Comparison of ENCODE assay signal across 8 cellular contexts in the genomic region with DNA sequence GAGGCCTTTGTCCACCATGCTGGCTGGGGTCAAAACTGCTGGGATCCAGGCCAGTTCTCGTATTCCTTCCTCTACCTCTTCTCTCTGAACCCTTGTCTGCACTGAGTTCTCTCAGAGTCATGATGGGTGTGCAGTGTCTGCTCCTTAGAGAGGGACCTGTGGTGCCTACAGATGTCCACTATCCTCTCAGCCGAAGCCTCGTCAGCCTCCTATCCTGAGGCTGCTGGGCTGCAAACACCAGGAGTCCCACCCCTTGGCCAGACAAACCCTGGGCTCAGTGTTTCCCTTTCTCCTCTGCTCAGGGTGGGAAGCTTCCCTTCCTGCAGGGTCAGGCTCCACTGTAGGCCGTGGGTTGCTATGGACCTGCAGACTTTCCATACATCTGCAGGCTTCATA. TPM values are rescaled to one million over a fixed set of nuclear protein-coding genes. Genes with fewer than 3 reads are reported as not detected.
A peak's percentile ranks its signal among the peaks of the same experiment; 100 is the strongest.
DNase-seq lines count a peak whose midpoint lies in the region; TF ChIP-seq lines count a peak whose summit lies in the region.

No MANE protein-coding gene starts in this region.

- H3K36me3 Mint-ChIP-seq in CD14-positive monocyte, result peaks cover 14 to 31% of the 10 kb centered on the region in 2 donors
- no peaks in the 10 kb centered on the region for H3K36me3 Mint-ChIP-seq in nephron progenitor cell (ENCODE audit: low read depth)

- H3K4me3 Mint-ChIP-seq in CD14-positive monocyte (peak overlapping the region; percentile 97 to 98), nephron progenitor cell (no peak overlapping the region)

- DNase-seq in CD14-positive monocyte (ENCODE audit: low spot score), result no peak
- DNase-seq in NB4 (ENCODE audit: low read depth), result peak; percentile 33
- no peak for DNase-seq in nephron progenitor cell
- no peak for DNase-seq in DMS 273 treated with DMSO at 0.1 percent for 48 hours (lab: John Stamatoyannopoulos, UW)
- DNase-seq in mesendoderm, result no peak
- DNase-seq in NCI-H2227 (lab: John Stamatoyannopoulos, UW; ENCODE audit: unreplicated experiment), result no peak
- DNase-seq in NOMO-1 (lab: John Stamatoyannopoulos, UW; ENCODE audit: unreplicated experiment in 2 of 2), result no peak

- no peak overlapping the region for H3K4me2 ChIP-seq in mesendoderm (ENCODE audit: low read length)

- no peak overlapping the region for H2AK5ac ChIP-seq in mesendoderm (ENCODE audit: low read length)

- H3K27me3 ChIP-seq in duodenal mucosa (ENCODE audit: control insufficient read depth in 1 of 2, insufficient read depth in 2 of 2, low read length in 2 of 2) (no peaks in the 10 kb centered on the region), mesendoderm (ENCODE audit: insufficient read depth, low read length, poor library complexity) (no peaks in the 10 kb centered on the region)

- H2BK15ac ChIP-seq in mesendoderm (replicated peaks; ENCODE audit: low read depth), result no peak overlapping the region

- H3K23ac ChIP-seq in mesendoderm (ENCODE audit: low read length), result no peak overlapping the region

- H3K9me3 ChIP-seq in duodenal mucosa (ENCODE audit: control insufficient read depth in 1 of 2, low read length in 2 of 2), result no peaks in the 10 kb centered on the region

- H4K8ac ChIP-seq in mesendoderm (ENCODE audit: low read depth, low read length), result no peak overlapping the region

- no peak overlapping the region for H4K5ac ChIP-seq in mesendoderm (ENCODE audit: low read length)

- H3K27ac Mint-ChIP-seq in CD14-positive monocyte (peak overlapping the region; percentile 92 to 97 (median 96)), nephron progenitor cell (peak overlapping the region; percentile 94)

- no peaks in the 10 kb centered on the region for H3K79me2 ChIP-seq in mesendoderm (ENCODE audit: control insufficient read depth, insufficient read depth, low read length)

- H3K56ac ChIP-seq in mesendoderm (ENCODE audit: low read length), result no peak overlapping the region

- H3K9me3 Mint-ChIP-seq in CD14-positive monocyte, result peaks cover 0 to 3% (median 0%) of the 10 kb centered on the region in 7 donors
- no peaks in the 10 kb centered on the region for H3K9me3 Mint-ChIP-seq in nephron progenitor cell

- intact Hi-C loops in CD14-positive monocyte (cut with micrococcal nuclease), result loop anchor here (5.0 kb wide), 2 partner anchors 35 to 180 kb away; no protein-coding TSS in a partner anchor

- no peak overlapping the region for H3K4ac ChIP-seq in mesendoderm (ENCODE audit: low read depth, low read length)

- peaks cover 0 to 3% (median 0%) of the 10 kb centered on the region in 3 donors for H3K27me3 Mint-ChIP-seq in CD14-positive monocyte (ENCODE audit: low read depth in 3 of 3)
- peaks cover 2% of the 10 kb centered on the region for H3K27me3 Mint-ChIP-seq in nephron progenitor cell (ENCODE audit: low read depth, poor library complexity)

- no peak for TF ChIP-seq CTCF in CD14-positive monocyte (IDR thresholded peaks at IDR 0.05)
- no peak for TF ChIP-seq CTCF in NB4 (IDR thresholded peaks at IDR 0.05; ENCODE audit: low read depth, low read length)
- TF ChIP-seq CTCF in nephron progenitor cell (IDR thresholded peaks at IDR 0.05), result no peak

- H3K9ac ChIP-seq in duodenal mucosa (ENCODE audit: low read depth in 1 of 2, low read length in 2 of 2) (peak overlapping the region; percentile 60 to 76), mesendoderm (ENCODE audit: low read length) (no peak overlapping the region)

- H3K79me1 ChIP-seq in mesendoderm (ENCODE audit: low read length), result no peaks in the 10 kb centered on the region

- peak overlapping the region; percentile 27 for H3K27ac ChIP-seq in duodenal mucosa (ENCODE audit: low read depth, low read length)
- no peak overlapping the region for H3K27ac ChIP-seq in mesendoderm (ENCODE audit: low read depth, low read length)

- no peak overlapping the region for H2BK120ac ChIP-seq in mesendoderm (ENCODE audit: low read depth, low read length)

- peak overlapping the region; percentile 100 for H3K4me3 ChIP-seq in NB4 (ENCODE audit: low read depth, low read length)
- peak overlapping the region; percentile 63 to 76 for H3K4me3 ChIP-seq in duodenal mucosa (ENCODE audit: low read depth in 1 of 2, low read length in 2 of 2)
- no peak overlapping the region for H3K4me3 ChIP-seq in mesendoderm (ENCODE audit: low read length)

- H2BK5ac ChIP-seq in mesendoderm (ENCODE audit: low read length), result no peak overlapping the region

- H3K4me1 Mint-ChIP-seq in CD14-positive monocyte (peaks cover 62% of the 10 kb centered on the region), nephron progenitor cell (peaks cover 48% of the 10 kb centered on the region)

- TF ChIP-seq POLR2A in NB4 (IDR thresholded peaks at IDR 0.05; ENCODE audit: extremely low read depth, insufficient read length), result peak; percentile 2

- WGBS in mesendoderm (ENCODE audit: extremely low coverage, insufficient coverage, low lambda C conversion rate), result no CpG with 5 or more reads among the region's 4 CpGs

- H3K36me3 ChIP-seq in duodenal mucosa (ENCODE audit: control insufficient read depth in 1 of 2, insufficient read depth in 2 of 2, low read length in 2 of 2) (peaks cover 0 to 5% of the 10 kb centered on the region in 2 donors), mesendoderm (ENCODE audit: control insufficient read depth, insufficient read depth, low read length) (no peaks in the 10 kb centered on the region)

- peaks cover 41 to 52% of the 10 kb centered on the region in 2 donors for H3K4me1 ChIP-seq in duodenal mucosa (ENCODE audit: control insufficient read depth in 1 of 2, insufficient read depth in 2 of 2, low read length in 2 of 2)
- no peaks in the 10 kb centered on the region for H3K4me1 ChIP-seq in mesendoderm (ENCODE audit: control insufficient read depth, low read depth, low read length)

- H3K18ac ChIP-seq in mesendoderm (ENCODE audit: low read length), result no peak overlapping the region

RNA-seq across cellular contexts. Expression of a gene that starts 2.3 kb away (rescaled TPM):
- 10 to 100 TPM; 30.6 to 54.8 TPM for polyA plus RNA-seq in CD14-positive monocyte
- polyA plus RNA-seq in mesendoderm (2013, experiment 1 of 2), result 1.6 TPM
- 1.5 TPM for polyA plus RNA-seq in mesendoderm (2013, experiment 2 of 2)

RNA-seq across cellular contexts. Expression of a gene that starts 30.0 kb away (rescaled TPM):
- polyA plus RNA-seq in CD14-positive monocyte, result not detected
- not detected for polyA plus RNA-seq in mesendoderm (2013, experiment 1 of 2)
- not detected for polyA plus RNA-seq in mesendoderm (2013, experiment 2 of 2)

RNA-seq across cellular contexts. Expression of a gene that starts 49.4 kb away (rescaled TPM):
- polyA plus RNA-seq in CD14-positive monocyte, result not detected
- 0.69 TPM for polyA plus RNA-seq in mesendoderm (2013, experiment 1 of 2)
- 0.81 TPM for polyA plus RNA-seq in mesendoderm (2013, experiment 2 of 2)
